Comparison of ENCODE assay signal across 30 cellular contexts in genomic region chr4:10944321-10944720, GRCh38.
"Had no signal": no experiment of that assay in that cellular context is flagged by ENCODE, and none has a peak within 500 bp of the region (broad histone marks: within the 10 kb centered on the region; RNA-seq: fewer than 3 reads in every experiment).

No MANE protein-coding gene starts in this region.

- H3K9me3 ChIP-seq: prostate gland, right atrium auricular region, thyroid gland, vagina had no signal

- H3K4me3 ChIP-seq: dorsolateral prefrontal cortex, gastroesophageal sphincter, heart left ventricle, lower lobe of right lung, neural progenitor cell, prostate gland, right atrium auricular region, smooth muscle cell, thyroid gland, vagina had no signal

- FAIRE-seq: colon, endothelial cell of umbilical vein had no signal

- H3K27ac Mint-ChIP-seq: immature natural killer cell, naive B cell, neural progenitor cell had no signal

- H3K27me3 Mint-ChIP-seq: naive B cell; stimulated activated naive CD8-positive, alpha-beta T cell treated with anti-CD3 and anti-CD28 coated beads, Interleukin-15, amount 100 ng/mL, for 72 hours had no signal

- DNase-seq: dorsolateral prefrontal cortex; effector CD4-positive, alpha-beta T cell; erythroblast; heart left ventricle; hippocampal formation; immature natural killer cell; islet precursor cell; kidney glomerular epithelial cell; left ventricle myocardium superior; lower lobe of right lung; naive B cell; stimulated activated CD4-positive, alpha-beta T cell treated with anti-CD3 and anti-CD28 coated beads, Interleukin-12 subunit alpha, Interleukin-12 subunit beta, amount 100 ng/mL, for 4 hours; stimulated activated CD4-positive, alpha-beta T cell treated with anti-CD3 and anti-CD28 coated beads, Interleukin-1b, Interleukin-23, amount 100 ng/mL, for 48 hours; stimulated activated CD4-positive, alpha-beta T cell treated with anti-CD3 and anti-CD28 coated beads, Interleukin-4, amount 100 ng/mL, for 1 hour; stimulated activated CD8-positive, alpha-beta memory T cell treated with anti-CD3 and anti-CD28 coated beads, Interleukin-4, amount 100 ng/mL, for 48 hours; stimulated activated naive CD4-positive, alpha-beta T cell; stimulated activated naive CD8-positive, alpha-beta T cell treated with anti-CD3 and anti-CD28 coated beads, Interleukin-15, amount 100 ng/mL, for 72 hours; thyroid gland; trophoblast cell had no signal

- H3K27ac ChIP-seq: dorsolateral prefrontal cortex, gastroesophageal sphincter, heart left ventricle, lower lobe of right lung, neural progenitor cell, parathyroid adenoma, prostate gland, right atrium auricular region, thyroid gland, vagina had no signal

- H3K4me1 ChIP-seq: gastroesophageal sphincter, heart left ventricle, lower lobe of right lung, neural progenitor cell, parathyroid adenoma, prostate gland, right atrium auricular region, thyroid gland, vagina had no signal

- ATAC-seq: gastroesophageal sphincter; heart left ventricle; left ventricle myocardium superior; lower lobe of right lung; natural killer cell treated with Interleukin-12 subunit alpha and Interleukin-12 subunit beta and Interleukin-15 and Interleukin-18, amount 100 ng/mL, for 72 hours; sciatic nerve; stimulated activated naive CD8-positive, alpha-beta T cell treated with anti-CD3 and anti-CD28 coated beads, Interleukin-15, amount 100 ng/mL, for 72 hours had no signal

- H3K4me3 Mint-ChIP-seq: immature natural killer cell; naive B cell; natural killer cell treated with Interleukin-12 subunit alpha and Interleukin-12 subunit beta and Interleukin-15 and Interleukin-18, amount 100 ng/mL, for 72 hours; neural progenitor cell; stimulated activated naive CD8-positive, alpha-beta T cell treated with anti-CD3 and anti-CD28 coated beads, Interleukin-15, amount 100 ng/mL, for 72 hours had no signal

- H3K36me3 ChIP-seq: gastroesophageal sphincter, heart left ventricle, lower lobe of right lung, neural progenitor cell, prostate gland, right atrium auricular region, thyroid gland, vagina had no signal

- H3K36me3 Mint-ChIP-seq: natural killer cell treated with Interleukin-12 subunit alpha and Interleukin-12 subunit beta and Interleukin-15 and Interleukin-18, amount 100 ng/mL, for 72 hours; neural progenitor cell had no signal

- H3K27me3 ChIP-seq: gastroesophageal sphincter, heart left ventricle, neural progenitor cell, right atrium auricular region, thyroid gland, vagina had no signal

- H3K4me1 Mint-ChIP-seq: immature natural killer cell; stimulated activated naive CD8-positive, alpha-beta T cell treated with anti-CD3 and anti-CD28 coated beads, Interleukin-15, amount 100 ng/mL, for 72 hours had no signal
